ENCODE assay signal across 9 cellular contexts in genomic region chr17:64779344-64780095, GRCh38.
DNase-seq lines count a peak whose midpoint lies in the region; ATAC-seq and TF ChIP-seq lines count a peak whose summit lies in the region.
"Had no signal": no experiment of that assay in that cellular context is flagged by ENCODE, and none has a peak within 500 bp of the region (broad histone marks: within the 10 kb centered on the region; RNA-seq: fewer than 3 reads in every experiment).

No MANE protein-coding gene starts in this region.

- no peaks in the 10 kb centered on the region for H3K9me3 ChIP-seq in cardiac muscle cell (ENCODE audit: low read depth)
- H3K9me3 ChIP-seq in upper lobe of right lung, result no peaks in the 10 kb centered on the region

- H3K36me3 Mint-ChIP-seq in central memory CD8-positive, alpha-beta T cell (ENCODE audit: insufficient read depth), result peaks cover 14% of the 10 kb centered on the region
- no peaks in the 10 kb centered on the region for H3K36me3 Mint-ChIP-seq in memory B cell

- peaks cover 11% of the 10 kb centered on the region for H3K4me1 ChIP-seq in cardiac muscle cell (ENCODE audit: low read depth)
- H3K4me1 ChIP-seq in upper lobe of right lung, result peaks cover 56% of the 10 kb centered on the region

- H3K27me3 ChIP-seq in cardiac muscle cell (peaks cover 72% of the 10 kb centered on the region), upper lobe of right lung (no peaks in the 10 kb centered on the region)

- ATAC-seq in left cardiac atrium, result no peak
- ATAC-seq in central memory CD8-positive, alpha-beta T cell (replicated peaks; ENCODE audit: extremely low read depth, poor library complexity, severe bottlenecking), result no peak
- no peak for ATAC-seq in memory B cell (ENCODE audit: low read depth)
- no peak for ATAC-seq in upper lobe of right lung
- ATAC-seq in HG03159 (IDR thresholded peaks at IDR 0.05; ENCODE audit: unreplicated experiment), result no peak
- ATAC-seq in GM18873 (IDR thresholded peaks at IDR 0.05; ENCODE audit: low FRiP score, unreplicated experiment), result no peak

- H3K36me3 ChIP-seq in cardiac muscle cell (no peaks in the 10 kb centered on the region), upper lobe of right lung (peaks cover 8% of the 10 kb centered on the region)

- peak overlapping the region; percentile 74 for H3K4me3 Mint-ChIP-seq in central memory CD8-positive, alpha-beta T cell
- H3K4me3 Mint-ChIP-seq in memory B cell, result peak overlapping the region; percentile 79

- no peaks in the 10 kb centered on the region for H3K27me3 Mint-ChIP-seq in central memory CD8-positive, alpha-beta T cell
- no peaks in the 10 kb centered on the region for H3K27me3 Mint-ChIP-seq in memory B cell

- H3K9me3 Mint-ChIP-seq in central memory CD8-positive, alpha-beta T cell, result no peaks in the 10 kb centered on the region
- no peaks in the 10 kb centered on the region for H3K9me3 Mint-ChIP-seq in memory B cell

- intact Hi-C loops in left cardiac atrium (cut with DNase I), result no loop called here
- intact Hi-C loops in upper lobe of right lung (cut with DNase I), result no loop called here

- DNase-seq in cardiac muscle cell (ENCODE audit: low read depth in 1 of 2, low spot score in 1 of 2) (no peak), left cardiac atrium (no peak), memory B cell (ENCODE audit: low spot score in 2 of 2) (no peak), upper lobe of right lung (peak; percentile 75), H4 (ENCODE audit: low spot score) (no peak)
- no peak for DNase-seq in central memory CD8-positive, alpha-beta T cell (ENCODE audit: low spot score in 2 of 2)
- DNase-seq: Karpas-422 had no signal

- H3K27ac ChIP-seq in cardiac muscle cell (no peak overlapping the region), upper lobe of right lung (peak overlapping the region; percentile 86)

- H3K4me1 Mint-ChIP-seq in central memory CD8-positive, alpha-beta T cell, result peaks cover 28% of the 10 kb centered on the region
- H3K4me1 Mint-ChIP-seq in memory B cell, result peaks cover 16% of the 10 kb centered on the region

- H3K4me3 ChIP-seq in cardiac muscle cell (peak overlapping the region; percentile 28), upper lobe of right lung (peak overlapping the region; percentile 62)

- TF ChIP-seq CTCF in cardiac muscle cell (IDR thresholded peaks at IDR 0.05; ENCODE audit: low read depth, low read length) (no peak), upper lobe of right lung (IDR thresholded peaks at IDR 0.05) (no peak)

- H3K27ac Mint-ChIP-seq in central memory CD8-positive, alpha-beta T cell (ENCODE audit: low read depth), result no peak overlapping the region
- H3K27ac Mint-ChIP-seq in memory B cell, result no peak overlapping the region
